Comparison of ENCODE assay signal across 2 cellular contexts in genomic region chrX:113996781-113997180, GRCh38.
TF ChIP-seq lines count a peak whose summit lies in the region.

No MANE protein-coding gene starts in this region.

TF ChIP-seq in IMR-90, 13 proteins besides CTCF, POLR2A, EP300 and RAD21:
- peak; percentile 31; the same call in 1 of the 2 replicates for TF ChIP-seq MAFK (IDR thresholded peaks at IDR 0.05; ENCODE audit: low read depth, low read length)
- no peak for TF ChIP-seq RFX5 (IDR thresholded peaks at IDR 0.05; ENCODE audit: low read depth, low read length)
TF ChIP-seq in IMR-90: peak in this region for 1.

TF ChIP-seq in K562, 482 proteins besides CTCF, POLR2A, EP300 and RAD21 (continued from another document):
- TF ChIP-seq C11orf30 (IDR thresholded peaks at IDR 0.05; ENCODE audit: low read depth) (peak; percentile 51; the same call in 1 of the 2 replicates), CBX1 (IDR thresholded peaks at IDR 0.05; ENCODE audit: low read depth) (no peak), ZNF316 (IDR thresholded peaks at IDR 0.05) (peak; percentile 80)
TF ChIP-seq in K562: peak in this region for 3.
